Comparison of ENCODE assay signal across 9 cellular contexts in the genomic region with DNA sequence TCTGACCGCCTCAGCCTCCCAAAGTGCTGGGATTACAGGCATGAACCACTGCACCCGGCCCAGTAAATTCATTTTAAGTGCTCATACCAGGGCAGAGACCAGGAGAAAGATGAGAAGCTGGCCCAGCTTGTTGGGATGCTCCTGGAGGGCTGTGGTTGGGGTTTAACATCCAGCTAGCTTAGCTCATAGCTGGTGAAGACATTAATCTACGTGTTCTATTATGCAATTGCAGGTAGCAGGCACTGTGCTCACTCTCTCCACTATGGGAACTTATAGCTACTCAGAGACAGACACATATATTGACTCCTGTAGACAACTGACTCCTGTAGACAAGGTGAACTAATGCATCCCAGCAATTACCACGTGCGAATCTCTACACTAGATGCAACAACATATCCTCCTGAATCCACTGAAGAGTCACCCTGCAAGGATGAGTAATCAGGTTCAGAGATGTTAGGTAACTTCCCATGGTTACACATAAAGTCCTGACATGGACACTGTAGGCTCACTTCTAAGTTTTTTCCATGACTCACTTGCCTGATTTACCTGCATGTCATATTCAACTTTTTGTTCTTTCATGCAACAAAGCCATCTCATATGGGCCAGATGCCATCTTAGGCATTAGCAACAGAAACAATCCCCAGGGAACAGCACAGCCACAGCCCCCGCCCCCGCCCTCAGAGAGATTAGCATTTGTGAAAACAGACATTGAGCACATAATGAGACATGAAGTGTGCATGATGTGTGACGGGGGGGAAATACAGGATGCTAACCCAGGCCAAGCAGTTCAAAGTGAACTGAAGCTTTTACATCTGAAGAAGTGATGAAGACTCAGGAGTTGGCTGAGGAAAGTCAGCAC. TPM values are rescaled to one million over a fixed set of nuclear protein-coding genes. Genes with fewer than 3 reads are reported as not detected.
DNase-seq lines count a peak whose midpoint lies in the region; ATAC-seq and TF ChIP-seq lines count a peak whose summit lies in the region.
"Had no signal": no experiment of that assay in that cellular context is flagged by ENCODE, and none has a peak within 500 bp of the region (broad histone marks: within the 10 kb centered on the region; RNA-seq: fewer than 3 reads in every experiment).

No MANE protein-coding gene starts in this region.

- 0 out of 2 replicates have a peak overlapping the region, but pooled peaks have one; percentile 1 for H3K27ac Mint-ChIP-seq in GM23338
- peak overlapping the region; percentile 57 for H3K27ac Mint-ChIP-seq in stimulated activated naive B cell treated with anti-CD40 and anti-IgM and Interleukin-4, amounts not matched to agents 10 μg/mL and 1 μg/mL and 100 μg/mL, for 72 hours

- TF ChIP-seq CTCF in GM23338 (conservative IDR thresholded peaks at IDR 0.05; ENCODE audit: low read depth in 2 of 2) (no peak), prostate gland (IDR thresholded peaks at IDR 0.05) (no peak)

- H3K9me3 Mint-ChIP-seq in GM23338, result no peaks in the 10 kb centered on the region; the same call in 2 of the 3 replicates
- H3K9me3 Mint-ChIP-seq in stimulated activated naive B cell treated with anti-CD40 and anti-IgM and Interleukin-4, amounts not matched to agents 10 μg/mL and 1 μg/mL and 100 μg/mL, for 72 hours, result peaks cover 0 to 2% of the 10 kb centered on the region in 2 donors

- ATAC-seq in GM23338 (no peak), esophagus mucosa (peak; percentile 97)
- peak; percentile 84 to 91 for ATAC-seq in stimulated activated naive B cell treated with anti-CD40 and anti-IgM and Interleukin-4, amounts not matched to agents 10 μg/mL and 1 μg/mL and 100 μg/mL, for 72 hours (replicated peaks)

- no peak for TF ChIP-seq POLR2A in prostate gland (IDR thresholded peaks at IDR 0.05)

- H3K4me2 ChIP-seq in GM23338, result no peak overlapping the region

- H3K9me3 ChIP-seq in prostate gland, result no peaks in the 10 kb centered on the region
- H3K9me3 ChIP-seq: thoracic aorta had no signal

- H3K4me3 Mint-ChIP-seq in GM23338, result no peak overlapping the region
- H3K4me3 Mint-ChIP-seq in stimulated activated naive B cell treated with anti-CD40 and anti-IgM and Interleukin-4, amounts not matched to agents 10 μg/mL and 1 μg/mL and 100 μg/mL, for 72 hours, result peak overlapping the region in 1 of 2 donors; percentile 11

- H3K4me1 ChIP-seq in GM23338 (ENCODE audit: insufficient read depth) (no peaks in the 10 kb centered on the region), prostate gland (replicated peaks) (no peaks in the 10 kb centered on the region)

- no peaks in the 10 kb centered on the region for H3K79me2 ChIP-seq in GM23338 (replicated peaks; ENCODE audit: insufficient read depth)

- no peak overlapping the region for H2AFZ ChIP-seq in GM23338

- 0 out of 2 replicates have a peak, but pooled peaks cover 2% of the 10 kb centered on the region for H3K9me2 ChIP-seq in GM23338 (ENCODE audit: insufficient read depth)

- DNase-seq in ELR (ENCODE audit: low read depth) (peak; percentile 87), GM23338 (ENCODE audit: low spot score) (no peak), NCI-H82 treated with DMSO at 0.1 percent for 48 hours (lab: John Stamatoyannopoulos, UW; ENCODE audit: unreplicated experiment) (peak; percentile 88), OCI-M2 (lab: John Stamatoyannopoulos, UW; ENCODE audit: unreplicated experiment) (no peak), prostate gland (ENCODE audit: low spot score) (no peak), iPS-NIHi7 (ENCODE audit: extremely low spot score) (no peak)
- peak; percentile 28 for DNase-seq in stimulated activated naive B cell treated with anti-CD40 and anti-IgM and Interleukin-4, amounts not matched to agents 10 μg/mL and 1 μg/mL and 100 μg/mL, for 72 hours

- H3K4me3 ChIP-seq in GM23338, result no peak overlapping the region
- H3K4me3 ChIP-seq in prostate gland, result no peak overlapping the region
- H3K4me3 ChIP-seq: thoracic aorta had no signal

- H3K27ac ChIP-seq in GM23338 (ENCODE audit: low read depth) (no peak overlapping the region), prostate gland (no peak overlapping the region)
- H3K27ac ChIP-seq: thoracic aorta had no signal

- H4K20me1 ChIP-seq in GM23338 (replicated peaks; ENCODE audit: insufficient read depth), result no peaks in the 10 kb centered on the region

- H3K27me3 Mint-ChIP-seq in GM23338 (ENCODE audit: insufficient read depth, low read depth, poor library complexity), result peaks cover 3% of the 10 kb centered on the region
- peaks cover 4 to 16% of the 10 kb centered on the region in 2 donors for H3K27me3 Mint-ChIP-seq in stimulated activated naive B cell treated with anti-CD40 and anti-IgM and Interleukin-4, amounts not matched to agents 10 μg/mL and 1 μg/mL and 100 μg/mL, for 72 hours

- no peaks in the 10 kb centered on the region for H3K27me3 ChIP-seq in GM23338 (ENCODE audit: insufficient read depth)
- H3K27me3 ChIP-seq in prostate gland (replicated peaks; ENCODE audit: insufficient read depth), result no peaks in the 10 kb centered on the region

- 89% methylated on average over 8 of the region's 8 CpGs for WGBS in prostate gland

- peaks cover 18% of the 10 kb centered on the region for H3K36me3 ChIP-seq in GM23338 (ENCODE audit: insufficient read depth)
- no peaks in the 10 kb centered on the region for H3K36me3 ChIP-seq in prostate gland

- peaks cover 19% of the 10 kb centered on the region for H3K36me3 Mint-ChIP-seq in GM23338 (ENCODE audit: low read depth)
- H3K36me3 Mint-ChIP-seq in stimulated activated naive B cell treated with anti-CD40 and anti-IgM and Interleukin-4, amounts not matched to agents 10 μg/mL and 1 μg/mL and 100 μg/mL, for 72 hours, result peaks cover 20 to 30% of the 10 kb centered on the region in 2 donors

- intact Hi-C loops in prostate gland (cut with DNase I), result no loop called here

- peaks cover 12% of the 10 kb centered on the region; the same call in 2 of the 3 replicates for H3K4me1 Mint-ChIP-seq in GM23338
- H3K4me1 Mint-ChIP-seq in stimulated activated naive B cell treated with anti-CD40 and anti-IgM and Interleukin-4, amounts not matched to agents 10 μg/mL and 1 μg/mL and 100 μg/mL, for 72 hours, result peaks cover 12 to 17% of the 10 kb centered on the region in 2 donors

- no peaks in the 10 kb centered on the region for H3F3A ChIP-seq in GM23338 (replicated peaks; ENCODE audit: low read depth)

TF ChIP-seq in GM23338, 12 proteins besides CTCF, POLR2A, EP300 and RAD21:
- TF ChIP-seq, protein P1, sequence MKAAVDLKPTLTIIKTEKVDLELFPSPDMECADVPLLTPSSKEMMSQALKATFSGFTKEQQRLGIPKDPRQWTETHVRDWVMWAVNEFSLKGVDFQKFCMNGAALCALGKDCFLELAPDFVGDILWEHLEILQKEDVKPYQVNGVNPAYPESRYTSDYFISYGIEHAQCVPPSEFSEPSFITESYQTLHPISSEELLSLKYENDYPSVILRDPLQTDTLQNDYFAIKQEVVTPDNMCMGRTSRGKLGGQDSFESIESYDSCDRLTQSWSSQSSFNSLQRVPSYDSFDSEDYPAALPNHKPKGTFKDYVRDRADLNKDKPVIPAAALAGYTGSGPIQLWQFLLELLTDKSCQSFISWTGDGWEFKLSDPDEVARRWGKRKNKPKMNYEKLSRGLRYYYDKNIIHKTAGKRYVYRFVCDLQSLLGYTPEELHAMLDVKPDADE (IDR thresholded peaks at IDR 0.05), result no peak
- TF ChIP-seq JUNB (IDR thresholded peaks at IDR 0.05; ENCODE audit: unreplicated experiment) (no peak), EZH2 (IDR thresholded peaks at IDR 0.05; ENCODE audit: low read depth, unreplicated experiment) (no peak), POLR2AphosphoS5 (IDR thresholded peaks at IDR 0.05; ENCODE audit: low read depth) (no peak), CREB1 (CRISPR knock-in tag; IDR thresholded peaks at IDR 0.05; ENCODE audit: low read depth) (no peak)
TF ChIP-seq in GM23338: peak in this region for 0.

RNA-seq across cellular contexts. Expression of gene ERLIN1, which starts 37.2 kb away (rescaled TPM):
- total RNA-seq in GM23338 (2014; rRNA removed; shearing (Covaris generic)), result 16.9 and 20.4 TPM in 2 replicates
- polyA plus RNA-seq in GM23338 (2016; fragmentation: Nextera tagmentation; extraction: Ambion mirVana), result 5.8 and 7.2 TPM in 2 replicates
- 29.5 TPM for total RNA-seq in esophagus mucosa
- total RNA-seq in prostate gland, result 10 to 100 TPM; 18.1 to 23.8 TPM

Comparison
In these comparisons a context has a peak if more than half of its experiments do, and no peak if none do; other contexts are left out.
1. DNase-seq: peak in ELR (single experiment), NCI-H82 treated with DMSO at 0.1 percent for 48 hours (single experiment) and stimulated activated naive B cell treated with anti-CD40 and anti-IgM and Interleukin-4, amounts not matched to agents 10 μg/mL and 1 μg/mL and 100 μg/mL, for 72 hours (single experiment); none in GM23338 (single experiment), OCI-M2 (single experiment), prostate gland (single experiment) and iPS-NIHi7 (single experiment).